Comparison of ENCODE assay signal across 17 cellular contexts in the genomic region with DNA sequence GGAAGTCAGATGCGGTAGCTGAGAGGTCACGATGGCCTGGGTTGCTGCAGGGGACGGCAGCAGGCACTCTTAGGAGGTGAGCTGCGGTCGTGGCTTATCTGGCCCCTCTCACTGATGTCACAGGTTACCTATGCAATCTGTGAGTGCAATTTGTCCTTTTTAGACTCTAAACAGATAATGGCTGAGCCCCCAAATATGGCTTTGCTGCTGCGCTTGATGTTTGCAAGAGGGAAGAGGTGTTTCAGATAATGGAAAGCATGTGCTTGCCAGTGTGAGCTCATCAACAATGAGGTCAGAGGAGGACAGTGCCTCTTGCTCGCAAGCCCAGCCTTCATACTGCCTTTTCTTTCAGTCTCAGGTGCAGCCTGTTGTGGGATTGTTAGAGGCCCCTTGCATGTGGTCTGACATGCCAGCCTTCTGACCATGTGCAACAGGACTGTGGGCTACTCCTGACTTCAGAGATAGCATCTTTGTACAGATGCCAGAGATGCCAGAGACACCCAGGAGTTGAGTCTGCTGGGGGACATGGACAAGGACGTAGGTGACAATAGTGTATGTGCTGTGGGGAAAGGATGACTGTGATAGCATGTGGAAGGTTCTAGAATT.
DNase-seq lines count a peak whose midpoint lies in the region; ATAC-seq, FAIRE-seq and TF ChIP-seq lines count a peak whose summit lies in the region.
"Had no signal": no experiment of that assay in that cellular context is flagged by ENCODE, and none has a peak within 500 bp of the region (broad histone marks: within the 10 kb centered on the region; RNA-seq: fewer than 3 reads in every experiment).

No MANE protein-coding gene starts in this region.

- BruUV-seq in GM12878 (replicated peaks; lab: Mats Ljungman, UMichigan) = no TSS peak

- SMC1A ChIA-PET in GM12878 (lab: Charles Lee; ENCODE audit: uncharacterized antibody, unreplicated experiment) = interaction anchor here (1.0 to 1.8 kb wide), 7 partner anchors 27 to 847 kb away, joined by 3 to 16 read pairs (median 5); no protein-coding TSS in a partner anchor

- no peaks in the 10 kb centered on the region for H3K36me3 ChIP-seq in HEK293 (ENCODE audit: control insufficient read depth in 2 of 2, insufficient read depth in 1 of 2, low read length in 2 of 2)
- H3K36me3 ChIP-seq in GM12878 (ENCODE audit: control insufficient read depth in 2 of 2, insufficient read depth in 2 of 2, low read length in 1 of 2) = no peaks in the 10 kb centered on the region
- no peaks in the 10 kb centered on the region for H3K36me3 ChIP-seq in right atrium auricular region
- H3K36me3 ChIP-seq: neural progenitor cell, stomach had no signal

- peaks cover 14% of the 10 kb centered on the region for H3K4me1 ChIP-seq in HEK293 (ENCODE audit: control insufficient read depth, insufficient read depth, low read length)
- H3K4me1 ChIP-seq in GM12878 (ENCODE audit: control insufficient read depth, insufficient read depth, low read length) = peaks cover 4% of the 10 kb centered on the region; the same call in 1 of the 2 replicates
- H3K4me1 ChIP-seq in right atrium auricular region = peaks cover 0 to 48% of the 10 kb centered on the region in 2 donors
- H3K4me1 ChIP-seq: neural progenitor cell had no signal

- in situ Hi-C loops in GM12878 (cut with MboI) = loop anchor here (5.0 kb wide), 1 partner anchor 222 kb away; no protein-coding TSS in a partner anchor

- ATAC-seq in GM12878 (no peak), sciatic nerve (peak; percentile 19)
- ATAC-seq: left colon had no signal

- POLR2A ChIA-PET in HEK293 (lab: Yijun Ruan, JAX) = interaction anchor here (0.6 kb wide), 2 partner anchors 165 to 478 kb away, joined by 3 read pairs; no protein-coding TSS in a partner anchor
- POLR2A ChIA-PET in GM12878 (lab: Charles Lee) = no interaction called here

- RAD21 ChIA-PET in GM12878 (lab: Charles Lee; ENCODE audit: unreplicated experiment) = interaction anchor here (0.6 to 2.1 kb wide), 5 partner anchors 13 to 592 kb away, joined by 3 to 16 read pairs (median 4); partner anchors contain the start of gene MARCHF7

- H4K20me1 ChIP-seq in GM12878 (ENCODE audit: control insufficient read depth, insufficient read depth) = no peaks in the 10 kb centered on the region

- CTCF ChIA-PET in HEK293 (lab: Yijun Ruan, JAX) = interaction anchor here (0.9 to 5.2 kb wide), 15 partner anchors 14 to 365 kb away, joined by 3 to 78 read pairs (median 6); no protein-coding TSS in a partner anchor
- CTCF ChIA-PET in GM12878 (lab: Yijun Ruan, JAX) = interaction anchor here (0.7 to 6.2 kb wide), 26 partner anchors 8 to 853 kb away, joined by 3 to 102 read pairs (median 4); partner anchors contain the start of gene MARCHF7

- WGBS in GM12878 (ENCODE audit: insufficient coverage, insufficient replicate concordance, low lambda C conversion rate, missing lambda C conversion rate) = 83% methylated on average over 8 of the region's 8 CpGs

- no peaks in the 10 kb centered on the region for H3K9me3 ChIP-seq in HEK293 (ENCODE audit: control insufficient read depth, insufficient read depth, low read depth, low read length)
- H3K9me3 ChIP-seq in GM12878 (replicated peaks; ENCODE audit: control insufficient read depth, insufficient read depth, low read length) = no peaks in the 10 kb centered on the region
- no peaks in the 10 kb centered on the region for H3K9me3 ChIP-seq in right atrium auricular region
- H3K9me3 ChIP-seq: stomach had no signal

- no peak for TF ChIP-seq EP300 in GM12878 (IDR thresholded peaks at IDR 0.05; ENCODE audit: borderline replicate concordance in 1 of 2, control insufficient read depth in 1 of 2, low read depth in 2 of 2, low read length in 2 of 2)

- FAIRE-seq in GM12878 (lab: Jason Lieb, UNC) (peak; percentile 68), GM12892 (lab: Jason Lieb, UNC) (no peak)
- FAIRE-seq: H54 had no signal

- H2AFZ ChIP-seq in GM12878 (ENCODE audit: control insufficient read depth, low read depth, low read length) = no peak overlapping the region
- H2AFZ ChIP-seq: neural progenitor cell had no signal

- H3K27ac ChIP-seq in HEK293 (ENCODE audit: extremely low read depth, low read depth, low read length) (no peak overlapping the region), GM12878 (ENCODE audit: control insufficient read depth, insufficient read depth) (no peak overlapping the region), right atrium auricular region (peak overlapping the region; percentile 71 to 87)
- H3K27ac ChIP-seq: neural progenitor cell, stomach had no signal

- no peaks in the 10 kb centered on the region for H3K79me2 ChIP-seq in GM12878 (ENCODE audit: control insufficient read depth, insufficient read depth, low read length)

- TF ChIP-seq POLR2A in GM12878 (IDR thresholded peaks at IDR 0.05; ENCODE audit: low read depth, low read length) (no peak), GM12892 (IDR thresholded peaks at IDR 0.05; ENCODE audit: low read depth, low read length) (no peak)

- no peak for TF ChIP-seq CTCF in HEK293 (tag by site-specific recombination; IDR thresholded peaks at IDR 0.05)
- no peak for TF ChIP-seq CTCF in GM12878 (IDR thresholded peaks at IDR 0.05 in 2 of 3, conservative IDR thresholded peaks at IDR 0.05 in 1 of 3; ENCODE audit: control insufficient read depth in 2 of 3, extremely low read depth in 1 of 3, insufficient read depth in 1 of 3, low read depth in 3 of 3, low read length in 3 of 3)
- TF ChIP-seq CTCF in right atrium auricular region (IDR thresholded peaks at IDR 0.05) = no peak

- H3K27me3 ChIP-seq in GM12878 (replicated peaks in 1 of 2; ENCODE audit: control insufficient read depth in 2 of 2, insufficient read depth in 2 of 2, low read length in 1 of 2) (no peaks in the 10 kb centered on the region), right atrium auricular region (no peaks in the 10 kb centered on the region)
- H3K27me3 ChIP-seq: neural progenitor cell, stomach had no signal

- TF ChIP-seq RAD21 in GM12878 (IDR thresholded peaks at IDR 0.05; ENCODE audit: insufficient read depth, low read depth, low read length) = no peak

- no peak overlapping the region for H3K4me3 ChIP-seq in HEK293 (ENCODE audit: low read depth, low read length)
- no peak overlapping the region for H3K4me3 ChIP-seq in GM12878
- H3K4me3 ChIP-seq in right atrium auricular region = no peak overlapping the region
- H3K4me3 ChIP-seq: neural progenitor cell, stomach had no signal

- DNase-seq in GM12878 (ENCODE audit: low read depth, low spot score) = no peak
- DNase-seq in right atrium auricular region (ENCODE audit: low spot score) = no peak
- DNase-seq in sciatic nerve (ENCODE audit: low spot score) = no peak
- DNase-seq in occipital lobe (lab: John Stamatoyannopoulos, UW) = no peak
- DNase-seq in effector CD4-positive, alpha-beta T cell = no peak
- DNase-seq in GM12892 (ENCODE audit: insufficient read length) = no peak
- DNase-seq in UCSD-AML1 (lab: John Stamatoyannopoulos, UW; ENCODE audit: unreplicated experiment) = no peak
- DNase-seq: activated naive CD4-positive, alpha-beta T cell; endodermal cell; KBM-7; left colon; NCI-H1436; NCI-H345; stomach had no signal

- no peak overlapping the region for H3K4me2 ChIP-seq in GM12878 (ENCODE audit: control insufficient read depth, insufficient read depth)
- H3K4me2 ChIP-seq: neural progenitor cell had no signal

- H3K9ac ChIP-seq in GM12878 (ENCODE audit: control insufficient read depth, insufficient read depth, low read length) = no peak overlapping the region
- H3K9ac ChIP-seq: neural progenitor cell had no signal

- intact Hi-C loops in GM12878 (cut with micrococcal nuclease; ENCODE audit: unreplicated experiment) (no loop called here), sciatic nerve (cut with DNase I) (loop anchor here (2.0 kb wide), 1 partner anchor 217 kb away; no protein-coding TSS in a partner anchor)

TF ChIP-seq in GM12878, 131 proteins besides CTCF, POLR2A, EP300 and RAD21 (continues in another document):
- TF ChIP-seq YY1 (IDR thresholded peaks at IDR 0.05; ENCODE audit: low read depth, low read length) (no peak), POU2F2 (IDR thresholded peaks at IDR 0.05; ENCODE audit: borderline replicate concordance, low read depth, low read length) (no peak), PAX5 (IDR thresholded peaks at IDR 0.05; ENCODE audit: borderline replicate concordance, low read depth, low read length) (no peak), CREM (IDR thresholded peaks at IDR 0.05; ENCODE audit: low read depth) (no peak), RAD51 (IDR thresholded peaks at IDR 0.05) (no peak), FOXM1 (IDR thresholded peaks at IDR 0.05; ENCODE audit: low read depth, low read length) (no peak), GATAD2B (conservative IDR thresholded peaks at IDR 0.05; ENCODE audit: low read depth) (no peak)
- TF ChIP-seq, protein P1, sequence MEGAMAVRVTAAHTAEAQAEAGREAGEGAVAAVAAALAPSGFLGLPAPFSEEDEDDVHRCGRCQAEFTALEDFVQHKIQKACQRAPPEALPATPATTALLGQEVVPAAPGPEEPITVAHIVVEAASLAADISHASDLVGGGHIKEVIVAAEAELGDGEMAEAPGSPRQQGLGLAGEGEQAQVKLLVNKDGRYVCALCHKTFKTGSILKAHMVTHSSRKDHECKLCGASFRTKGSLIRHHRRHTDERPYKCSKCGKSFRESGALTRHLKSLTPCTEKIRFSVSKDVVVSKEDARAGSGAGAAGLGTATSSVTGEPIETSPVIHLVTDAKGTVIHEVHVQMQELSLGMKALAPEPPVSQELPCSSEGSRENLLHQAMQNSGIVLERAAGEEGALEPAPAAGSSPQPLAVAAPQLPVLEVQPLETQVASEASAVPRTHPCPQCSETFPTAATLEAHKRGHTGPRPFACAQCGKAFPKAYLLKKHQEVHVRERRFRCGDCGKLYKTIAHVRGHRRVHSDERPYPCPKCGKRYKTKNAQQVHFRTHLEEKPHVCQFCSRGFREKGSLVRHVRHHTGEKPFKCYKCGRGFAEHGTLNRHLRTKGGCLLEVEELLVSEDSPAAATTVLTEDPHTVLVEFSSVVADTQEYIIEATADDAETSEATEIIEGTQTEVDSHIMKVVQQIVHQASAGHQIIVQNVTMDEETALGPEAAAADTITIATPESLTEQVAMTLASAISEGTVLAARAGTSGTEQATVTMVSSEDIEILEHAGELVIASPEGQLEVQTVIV (IDR thresholded peaks at IDR 0.05; ENCODE audit: borderline replicate concordance, partially characterized antibody) = no peak

Comparison
In these comparisons a context has a peak if more than half of its experiments do, and no peak if none do; other contexts are left out.
1. H3K27ac ChIP-seq: peak in right atrium auricular region (2 of 2); none in HEK293 (single experiment) and GM12878 (single experiment).